In the genomic region with DNA sequence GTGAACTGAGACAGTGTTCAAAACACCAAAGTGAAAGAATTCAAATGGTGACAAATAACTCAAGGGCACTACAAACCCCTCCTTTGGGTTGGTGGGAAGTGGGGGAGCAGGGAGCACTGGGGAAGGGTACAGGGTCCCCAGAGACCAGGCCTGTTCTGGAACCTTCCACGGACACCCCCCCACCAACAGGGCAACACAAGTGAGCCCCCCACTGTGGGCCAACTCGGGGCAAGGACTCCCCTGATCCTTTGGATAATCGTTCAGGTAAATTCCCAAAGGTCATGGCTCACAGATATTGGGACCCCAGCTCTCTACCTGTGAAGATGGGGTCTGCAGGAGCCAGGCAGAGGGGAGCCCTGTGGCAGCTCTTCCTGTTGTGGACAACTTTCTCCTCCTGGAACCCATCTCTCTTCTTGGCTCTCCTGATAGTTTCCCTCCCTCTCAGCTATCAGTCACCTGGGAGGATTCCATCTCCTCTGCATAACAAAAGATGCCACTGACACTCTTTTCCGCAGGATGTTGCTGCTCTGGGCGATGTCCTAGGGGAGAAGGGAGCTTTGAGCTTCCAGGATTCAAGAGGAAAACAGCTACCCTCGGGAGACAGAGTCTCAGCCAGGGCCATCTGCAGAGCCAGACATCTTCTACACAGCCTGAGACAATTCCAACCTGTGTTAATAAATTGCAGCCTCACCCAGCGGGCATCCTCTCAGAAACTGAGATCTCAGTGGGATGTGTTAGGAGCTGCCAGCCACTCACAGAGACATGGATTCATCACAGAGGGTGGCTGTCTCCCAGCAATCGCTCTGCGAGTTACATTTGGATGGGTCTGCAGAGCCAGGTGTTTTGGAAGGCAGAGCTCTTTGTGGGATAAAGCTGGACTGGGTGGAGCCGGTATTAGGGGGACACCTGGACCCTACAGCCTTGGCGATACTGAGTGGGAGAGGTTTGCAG, we compare ENCODE assay signal across 8 cellular contexts. TPM values are rescaled to one million over a fixed set of nuclear protein-coding genes. Genes with fewer than 3 reads are reported as not detected.
DNase-seq lines count a peak whose midpoint lies in the region; ATAC-seq, FAIRE-seq and TF ChIP-seq lines count a peak whose summit lies in the region.
"Had no signal": no experiment of that assay in that cellular context is flagged by ENCODE, and none has a peak within 500 bp of the region (broad histone marks: within the 10 kb centered on the region; RNA-seq: fewer than 3 reads in every experiment).

No MANE protein-coding gene starts in this region.

- intact Hi-C loops in ascending aorta (cut with DNase I): no loop called here

- H3K9me3 ChIP-seq in neural cell (ENCODE audit: low read length): no peaks in the 10 kb centered on the region
- no peaks in the 10 kb centered on the region for H3K9me3 ChIP-seq in ascending aorta

- no peaks in the 10 kb centered on the region for H3K9me3 Mint-ChIP-seq in activated naive CD8-positive, alpha-beta T cell treated with anti-CD3 and anti-CD28 coated beads, Interleukin-2, amount 10 ng/mL, durations not matched to agents 7 days and 5 days

- no peak overlapping the region for H3K9ac ChIP-seq in neural cell (ENCODE audit: low read length)

- H4K20me1 ChIP-seq in neural cell (ENCODE audit: insufficient read depth): no peaks in the 10 kb centered on the region

- H3K27ac ChIP-seq in neural cell (ENCODE audit: low read length): no peak overlapping the region
- H3K27ac ChIP-seq in ascending aorta: no peak overlapping the region

- H3K4me2 ChIP-seq in neural cell (ENCODE audit: low read length): no peak overlapping the region

- POLR2A ChIA-PET in activated naive CD8-positive, alpha-beta T cell treated with anti-CD3 and anti-CD28 coated beads, Interleukin-2, amount 10 ng/mL, durations not matched to agents 7 days and 5 days (lab: Charles Lee): interaction anchor here (0.5 to 5.9 kb wide), 4 partner anchors 18 to 700 kb away, joined by 3 to 76 read pairs (median 4); a partner anchor contains a TSS

- H3K27ac Mint-ChIP-seq in activated naive CD8-positive, alpha-beta T cell treated with anti-CD3 and anti-CD28 coated beads, Interleukin-2, amount 10 ng/mL, durations not matched to agents 7 days and 5 days: peak overlapping the region; percentile 64

- no peaks in the 10 kb centered on the region for H3K27me3 ChIP-seq in neural cell (ENCODE audit: insufficient read depth, low read depth, low read length)
- H3K27me3 ChIP-seq in ascending aorta: no peaks in the 10 kb centered on the region

- peaks cover 11 to 25% of the 10 kb centered on the region in 2 donors for H3K4me1 ChIP-seq in ascending aorta

- no peaks in the 10 kb centered on the region for H3K9me2 ChIP-seq in neural cell (ENCODE audit: insufficient read depth, low read length)

- no peaks in the 10 kb centered on the region for H3K79me2 ChIP-seq in neural cell (replicated peaks; ENCODE audit: insufficient read depth, low read length)

- H3K4me3 ChIP-seq in neural cell (ENCODE audit: low read length): peak overlapping the region; percentile 16
- H3K4me3 ChIP-seq in ascending aorta: no peak overlapping the region

- TF ChIP-seq RAD21 in neural cell (conservative IDR thresholded peaks at IDR 0.05): no peak

- no peaks in the 10 kb centered on the region for H3K27me3 Mint-ChIP-seq in activated naive CD8-positive, alpha-beta T cell treated with anti-CD3 and anti-CD28 coated beads, Interleukin-2, amount 10 ng/mL, durations not matched to agents 7 days and 5 days

- TF ChIP-seq EP300 in neural cell (conservative IDR thresholded peaks at IDR 0.05; ENCODE audit: poor library complexity, severe bottlenecking): peak; percentile 19

- ATAC-seq in activated naive CD8-positive, alpha-beta T cell treated with anti-CD3 and anti-CD28 coated beads, Interleukin-2, amount 10 ng/mL, durations not matched to agents 7 days and 5 days (ENCODE audit: low read depth): no peak
- no peak for ATAC-seq in HG03439 (IDR thresholded peaks at IDR 0.05; ENCODE audit: unreplicated experiment)

- H3K4me3 Mint-ChIP-seq in activated naive CD8-positive, alpha-beta T cell treated with anti-CD3 and anti-CD28 coated beads, Interleukin-2, amount 10 ng/mL, durations not matched to agents 7 days and 5 days: peak overlapping the region; percentile 47

- no peak for FAIRE-seq in H54 (lab: Jason Lieb, UNC)

- H2AFZ ChIP-seq in neural cell (ENCODE audit: low read depth, low read length): no peak overlapping the region

- no peaks in the 10 kb centered on the region for H3K36me3 ChIP-seq in neural cell (ENCODE audit: insufficient read depth, low read length)
- H3K36me3 ChIP-seq in ascending aorta: no peaks in the 10 kb centered on the region

- peaks cover 76% of the 10 kb centered on the region for H3K4me1 Mint-ChIP-seq in activated naive CD8-positive, alpha-beta T cell treated with anti-CD3 and anti-CD28 coated beads, Interleukin-2, amount 10 ng/mL, durations not matched to agents 7 days and 5 days

- TF ChIP-seq CTCF in neural cell (IDR thresholded peaks at IDR 0.05; ENCODE audit: poor library complexity, severe bottlenecking) (no peak), ascending aorta (IDR thresholded peaks at IDR 0.05) (no peak)

- H3K36me3 Mint-ChIP-seq in activated naive CD8-positive, alpha-beta T cell treated with anti-CD3 and anti-CD28 coated beads, Interleukin-2, amount 10 ng/mL, durations not matched to agents 7 days and 5 days: peaks cover 40% of the 10 kb centered on the region

- DNase-seq in ELF-1 (ENCODE audit: low read depth, low spot score) (peak; percentile 83), NCI-H1105 (lab: John Stamatoyannopoulos, UW) (peak; percentile 17), ascending aorta (ENCODE audit: low spot score in 2 of 2) (no peak), H54 (ENCODE audit: insufficient read length, low spot score) (no peak)
- no peak for DNase-seq in activated naive CD8-positive, alpha-beta T cell treated with anti-CD3 and anti-CD28 coated beads, Interleukin-2, amount 10 ng/mL, durations not matched to agents 7 days and 5 days
- DNase-seq: KG1 had no signal

- H3F3A ChIP-seq in neural cell (ENCODE audit: insufficient read depth, low read length, poor library complexity, severe bottlenecking): peaks cover 8% of the 10 kb centered on the region

- TF ChIP-seq POLR2A in H54 (IDR thresholded peaks at IDR 0.05; ENCODE audit: low read depth, low read length): no peak

TF ChIP-seq in neural cell, 6 proteins besides CTCF, POLR2A, EP300 and RAD21:
- TF ChIP-seq TAF1 (IDR thresholded peaks at IDR 0.05; ENCODE audit: low read depth) (no peak), POLR2AphosphoS5 (IDR thresholded peaks at IDR 0.05) (peak; percentile 48)

RNA-seq across cellular contexts. Expression of a gene that starts 35.4 kb away (rescaled TPM):
- total RNA-seq in activated naive CD8-positive, alpha-beta T cell treated with anti-CD3 and anti-CD28 coated beads, Interleukin-2, amount 10 ng/mL, durations not matched to agents 7 days and 5 days: 100 to 1,000 TPM; 138 to 148 TPM
- polyA plus RNA-seq in neural cell: 1.6 and 3.3 TPM in 2 replicates
- polyA minus RNA-seq in neural cell: 4.6 and 6.8 TPM in 2 replicates
- total RNA-seq in ascending aorta: 8.1 TPM

Comparison
In these comparisons a context has a peak if more than half of its experiments do, and no peak if none do; other contexts are left out.
1. DNase-seq: peak in ELF-1 (single experiment) and NCI-H1105 (single experiment); none in activated naive CD8-positive, alpha-beta T cell treated with anti-CD3 and anti-CD28 coated beads, Interleukin-2, amount 10 ng/mL, durations not matched to agents 7 days and 5 days (single experiment), ascending aorta (0 of 2) and H54 (single experiment).
2. RNA of a gene that starts 35.4 kb away (total RNA-seq): 138 to 148 TPM in activated naive CD8-positive, alpha-beta T cell treated with anti-CD3 and anti-CD28 coated beads, Interleukin-2, amount 10 ng/mL, durations not matched to agents 7 days and 5 days; 8.1 TPM in ascending aorta (single experiment); every median in the first group is over 10 times any median in the second.